In the genomic region with DNA sequence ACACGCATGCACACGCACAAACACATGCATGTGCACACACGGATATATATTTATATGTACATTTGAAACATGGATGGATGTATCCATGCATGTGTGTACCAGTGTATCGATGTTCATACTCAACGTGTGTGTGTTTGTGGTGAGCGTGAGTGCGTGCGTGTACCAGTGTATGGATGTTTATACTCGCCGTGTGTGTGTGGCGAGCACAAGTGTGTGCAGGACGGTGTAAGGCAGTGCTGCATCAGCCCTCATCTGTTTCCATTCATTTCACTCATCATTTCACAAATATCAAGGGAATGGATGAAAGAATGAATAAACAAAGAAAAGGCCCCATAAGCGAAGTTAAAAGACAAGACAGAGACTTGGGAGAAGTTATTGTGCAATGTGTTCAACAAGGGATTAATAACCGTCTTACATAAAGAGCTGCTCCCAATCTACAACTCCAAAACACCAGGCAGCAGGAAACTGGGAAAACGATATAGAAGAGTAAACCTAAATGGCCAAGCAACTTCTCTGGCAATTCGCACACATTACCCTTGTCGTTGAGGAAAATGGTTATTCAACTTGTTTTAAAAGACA, we compare ENCODE assay signal across 14 cellular contexts.
"Had no signal": no experiment of that assay in that cellular context is flagged by ENCODE, and none has a peak within 500 bp of the region (broad histone marks: within the 10 kb centered on the region; RNA-seq: fewer than 3 reads in every experiment).

No MANE protein-coding gene starts in this region.

- H3K27ac ChIP-seq: heart left ventricle had no signal

- H3K9me3 Mint-ChIP-seq: dendritic cell treated with granulocyte-macrophage colony-stimulating factor and Interleukin-4, amounts not matched to agents 40 ng/mL and 50 ng/mL, for 4 days; effector memory CD8-positive, alpha-beta T cell had no signal

- H3K9me3 ChIP-seq: heart left ventricle had no signal

- DNase-seq: effector memory CD8-positive, alpha-beta T cell; erythroblast; foreskin melanocyte; hippocampal formation; kidney glomerular epithelial cell; mesendoderm; naive B cell; occipital lobe; small intestine; stimulated activated CD4-positive, alpha-beta T cell treated with anti-CD3 and anti-CD28 coated beads, Interleukin-2, amount 100 ng/mL, for 48 hours; stimulated activated naive CD4-positive, alpha-beta T cell treated with Interleukin-2 at 50 U/mL for 16 hours; trophoblast cell had no signal

- H3K27ac Mint-ChIP-seq: dendritic cell treated with granulocyte-macrophage colony-stimulating factor and Interleukin-4, amounts not matched to agents 40 ng/mL and 50 ng/mL, for 4 days; effector memory CD8-positive, alpha-beta T cell had no signal

- ATAC-seq: effector memory CD8-positive, alpha-beta T cell; heart left ventricle had no signal

- H3K36me3 ChIP-seq: heart left ventricle had no signal

- H3K4me1 Mint-ChIP-seq: naive B cell had no signal

- H3K4me3 ChIP-seq: heart left ventricle had no signal

- H3K4me3 Mint-ChIP-seq: dendritic cell treated with granulocyte-macrophage colony-stimulating factor and Interleukin-4, amounts not matched to agents 40 ng/mL and 50 ng/mL, for 4 days; effector memory CD8-positive, alpha-beta T cell had no signal
